In genomic region chr14:103216399-103216798, GRCh38 we compare ENCODE assay signal across 37 cellular contexts.
"Had no signal": no experiment of that assay in that cellular context is flagged by ENCODE, and none has a peak within 500 bp of the region (broad histone marks: within the 10 kb centered on the region; RNA-seq: fewer than 3 reads in every experiment).

No MANE protein-coding gene starts in this region.

- FAIRE-seq: bronchial epithelial cell, TTC549 had no signal

- H3K4me1 Mint-ChIP-seq: activated B cell treated with CpG ODN at 0.5 μM for 24 hours; activated CD4-positive, alpha-beta memory T cell treated with anti-CD3 and anti-CD28 coated beads, Interleukin-2, amount 10 ng/mL, durations not matched to agents 7 days and 5 days; activated CD4-positive, alpha-beta T cell treated with anti-CD3 and anti-CD28 coated beads for 36 hours; activated CD4-positive, alpha-beta T cell treated with anti-CD3 and anti-CD28 coated beads, Interleukin-2, amount 10 ng/mL, durations not matched to agents 7 days and 5 days; activated CD8-positive, alpha-beta memory T cell treated with anti-CD3 and anti-CD28 coated beads, Interleukin-2, amount 10 ng/mL, durations not matched to agents 7 days and 5 days; activated naive CD4-positive, alpha-beta T cell treated with anti-CD3 and anti-CD28 coated beads, Interleukin-2, amount 10 ng/mL, durations not matched to agents 7 days and 5 days; activated naive CD4-positive, alpha-beta T cell treated with anti-CD3 and anti-CD28 coated beads, Interleukin-2, amount 50 U/mL, for 24 hours; activated naive CD8-positive, alpha-beta T cell treated with anti-CD3 and anti-CD28 coated beads, Interleukin-2, amount 10 ng/mL, durations not matched to agents 7 days and 5 days; activated naive CD8-positive, alpha-beta T cell treated with anti-CD3 and anti-CD28 coated beads, Interleukin-2, amount 50 U/mL, for 24 hours; brain; central memory CD8-positive, alpha-beta T cell had no signal

- H3K4me1 ChIP-seq: ascending aorta had no signal

- DNase-seq: activated B cell treated with CpG ODN at 0.5 μM for 24 hours; activated CD4-positive, alpha-beta memory T cell treated with anti-CD3 and anti-CD28 coated beads, Interleukin-2, amount 10 ng/mL, durations not matched to agents 7 days and 5 days; activated CD4-positive, alpha-beta T cell treated with anti-CD3 and anti-CD28 coated beads for 36 hours; activated CD4-positive, alpha-beta T cell treated with anti-CD3 and anti-CD28 coated beads for 48 hours; activated CD4-positive, alpha-beta T cell treated with anti-CD3 and anti-CD28 coated beads, Interleukin-2, amount 10 ng/mL, durations not matched to agents 7 days and 5 days; activated CD4-positive, alpha-beta T cell treated with anti-CD3 and anti-CD28 coated beads, Interleukin-2, amount 50 U/mL, for 48 hours; activated CD4-positive, CD25-positive, alpha-beta regulatory T cell treated with anti-CD3 and anti-CD28 coated beads, Interleukin-2, amount 50 U/mL, for 72 hours; activated CD8-positive, alpha-beta memory T cell treated with anti-CD3 and anti-CD28 coated beads for 24 hours; activated CD8-positive, alpha-beta memory T cell treated with anti-CD3 and anti-CD28 coated beads, Interleukin-2, amount 10 ng/mL, durations not matched to agents 7 days and 5 days; activated CD8-positive, alpha-beta memory T cell treated with anti-CD3 and anti-CD28 coated beads, Interleukin-2, amount 50 U/mL, for 48 hours; activated CD8-positive, alpha-beta T cell treated with anti-CD3 and anti-CD28 coated beads, Interleukin-2, amount 10 ng/mL, durations not matched to agents 7 days and 5 days; activated effector memory CD4-positive, alpha-beta T cell treated with Interleukin-2 at 50 U/mL for 16 hours; activated gamma-delta T cell; activated naive CD4-positive, alpha-beta T cell treated with anti-CD3 and anti-CD28 coated beads, Interleukin-2, amount 10 ng/mL, durations not matched to agents 7 days and 5 days; activated naive CD4-positive, alpha-beta T cell treated with Interleukin-2 at 50 U/mL for 16 hours; activated naive CD8-positive, alpha-beta T cell treated with anti-CD3 and anti-CD28 coated beads, Interleukin-2, amount 10 ng/mL, durations not matched to agents 7 days and 5 days; activated naive CD8-positive, alpha-beta T cell treated with anti-CD3 and anti-CD28 coated beads, Interleukin-2, amount 50 U/mL, for 24 hours; activated T-cell treated with anti-CD3 and anti-CD28 coated beads, Interleukin-2, amount 50 U/mL, for 24 hours; activated T-cell treated with anti-CD3 and anti-CD28 coated beads, Interleukin-2, amount 50 U/mL, for 48 hours; amygdala; caudate nucleus; SW 1271; T-helper 1 cell; T-helper 2 cell; T-helper 9 cell had no signal

- H3K4me3 Mint-ChIP-seq: activated B cell treated with CpG ODN at 0.5 μM for 24 hours; activated CD4-positive, alpha-beta memory T cell treated with anti-CD3 and anti-CD28 coated beads, Interleukin-2, amount 10 ng/mL, durations not matched to agents 7 days and 5 days; activated CD4-positive, alpha-beta T cell treated with anti-CD3 and anti-CD28 coated beads for 36 hours; activated CD4-positive, alpha-beta T cell treated with anti-CD3 and anti-CD28 coated beads, Interleukin-2, amount 10 ng/mL, durations not matched to agents 7 days and 5 days; activated CD8-positive, alpha-beta memory T cell treated with anti-CD3 and anti-CD28 coated beads, Interleukin-2, amount 10 ng/mL, durations not matched to agents 7 days and 5 days; activated CD8-positive, alpha-beta T cell treated with anti-CD3 and anti-CD28 coated beads, Interleukin-2, amount 10 ng/mL, durations not matched to agents 7 days and 5 days; activated naive CD4-positive, alpha-beta T cell treated with anti-CD3 and anti-CD28 coated beads, Interleukin-2, amount 10 ng/mL, durations not matched to agents 7 days and 5 days; activated naive CD4-positive, alpha-beta T cell treated with anti-CD3 and anti-CD28 coated beads, Interleukin-2, amount 50 U/mL, for 24 hours; activated naive CD8-positive, alpha-beta T cell; activated naive CD8-positive, alpha-beta T cell treated with anti-CD3 and anti-CD28 coated beads, Interleukin-2, amount 10 ng/mL, durations not matched to agents 7 days and 5 days; activated naive CD8-positive, alpha-beta T cell treated with anti-CD3 and anti-CD28 coated beads, Interleukin-2, amount 50 U/mL, for 24 hours; activated T-cell treated with anti-CD3 and anti-CD28 coated beads, Interleukin-2, amount 50 U/mL, for 24 hours; brain; central memory CD8-positive, alpha-beta T cell; T-helper 1 cell treated with Interleukin-12 subunit alpha and Interleukin-12 subunit beta and Interleukin-4 antibody, amounts not matched to agents 30 μg/mL and 1 μg/mL, for 36 hours; T-helper 2 cell treated with Interferon-gamma antibody and Interleukin-4, amounts not matched to agents 5 μg/mL and 100 μg/mL, for 36 hours had no signal

- H3K27ac Mint-ChIP-seq: activated B cell treated with CpG ODN at 0.5 μM for 24 hours; activated CD4-positive, alpha-beta memory T cell treated with anti-CD3 and anti-CD28 coated beads, Interleukin-2, amount 10 ng/mL, durations not matched to agents 7 days and 5 days; activated CD4-positive, alpha-beta T cell treated with anti-CD3 and anti-CD28 coated beads for 36 hours; activated CD4-positive, alpha-beta T cell treated with anti-CD3 and anti-CD28 coated beads, Interleukin-2, amount 10 ng/mL, durations not matched to agents 7 days and 5 days; activated CD8-positive, alpha-beta memory T cell treated with anti-CD3 and anti-CD28 coated beads, Interleukin-2, amount 10 ng/mL, durations not matched to agents 7 days and 5 days; activated CD8-positive, alpha-beta T cell treated with anti-CD3 and anti-CD28 coated beads, Interleukin-2, amount 10 ng/mL, durations not matched to agents 7 days and 5 days; activated naive CD4-positive, alpha-beta T cell treated with anti-CD3 and anti-CD28 coated beads, Interleukin-2, amount 10 ng/mL, durations not matched to agents 7 days and 5 days; activated naive CD4-positive, alpha-beta T cell treated with anti-CD3 and anti-CD28 coated beads, Interleukin-2, amount 50 U/mL, for 24 hours; activated naive CD8-positive, alpha-beta T cell; activated naive CD8-positive, alpha-beta T cell treated with anti-CD3 and anti-CD28 coated beads, Interleukin-2, amount 10 ng/mL, durations not matched to agents 7 days and 5 days; activated naive CD8-positive, alpha-beta T cell treated with anti-CD3 and anti-CD28 coated beads, Interleukin-2, amount 50 U/mL, for 24 hours; activated T-cell treated with anti-CD3 and anti-CD28 coated beads, Interleukin-2, amount 50 U/mL, for 24 hours; activated T-helper 2 cell treated with anti-CD3 and anti-CD28 coated beads, Interferon-gamma antibody, Interleukin-2, Interleukin-4, amounts not matched to agents 10 μg/mL and 5 μg/mL and 100 μg/mL, durations not matched to agents 14 hours and 24 hours and 36 hours; brain; T-helper 1 cell treated with Interleukin-12 subunit alpha and Interleukin-12 subunit beta and Interleukin-4 antibody, amounts not matched to agents 30 μg/mL and 1 μg/mL, for 36 hours; T-helper 2 cell treated with Interferon-gamma antibody and Interleukin-4, amounts not matched to agents 5 μg/mL and 100 μg/mL, for 36 hours had no signal

- H3K36me3 Mint-ChIP-seq: activated CD8-positive, alpha-beta memory T cell treated with anti-CD3 and anti-CD28 coated beads, Interleukin-2, amount 10 ng/mL, durations not matched to agents 7 days and 5 days; activated naive CD4-positive, alpha-beta T cell treated with anti-CD3 and anti-CD28 coated beads, Interleukin-2, amount 10 ng/mL, durations not matched to agents 7 days and 5 days; activated naive CD4-positive, alpha-beta T cell treated with anti-CD3 and anti-CD28 coated beads, Interleukin-2, amount 50 U/mL, for 24 hours; activated naive CD8-positive, alpha-beta T cell treated with anti-CD3 and anti-CD28 coated beads, Interleukin-2, amount 10 ng/mL, durations not matched to agents 7 days and 5 days; brain had no signal

- H3K36me3 ChIP-seq: ascending aorta, cardiac muscle cell had no signal

- H3K4me3 ChIP-seq: ascending aorta, cardiac muscle cell had no signal

- H3K27ac ChIP-seq: ascending aorta, cardiac muscle cell, VCaP had no signal

- H3K9me3 ChIP-seq: ascending aorta had no signal

- H3K9me3 Mint-ChIP-seq: activated B cell treated with CpG ODN at 0.5 μM for 24 hours; activated CD4-positive, alpha-beta memory T cell treated with anti-CD3 and anti-CD28 coated beads, Interleukin-2, amount 10 ng/mL, durations not matched to agents 7 days and 5 days; activated CD4-positive, alpha-beta T cell treated with anti-CD3 and anti-CD28 coated beads, Interleukin-2, amount 10 ng/mL, durations not matched to agents 7 days and 5 days; activated naive CD4-positive, alpha-beta T cell treated with anti-CD3 and anti-CD28 coated beads, Interleukin-2, amount 10 ng/mL, durations not matched to agents 7 days and 5 days; activated naive CD4-positive, alpha-beta T cell treated with anti-CD3 and anti-CD28 coated beads, Interleukin-2, amount 50 U/mL, for 24 hours; activated naive CD8-positive, alpha-beta T cell treated with anti-CD3 and anti-CD28 coated beads, Interleukin-2, amount 10 ng/mL, durations not matched to agents 7 days and 5 days; activated naive CD8-positive, alpha-beta T cell treated with anti-CD3 and anti-CD28 coated beads, Interleukin-2, amount 50 U/mL, for 24 hours; activated T-cell treated with anti-CD3 and anti-CD28 coated beads, Interleukin-2, amount 50 U/mL, for 24 hours; activated T-helper 2 cell treated with anti-CD3 and anti-CD28 coated beads, Interferon-gamma antibody, Interleukin-2, Interleukin-4, amounts not matched to agents 10 μg/mL and 5 μg/mL and 100 μg/mL, durations not matched to agents 14 hours and 24 hours and 36 hours; central memory CD8-positive, alpha-beta T cell; T-helper 1 cell treated with Interleukin-12 subunit alpha and Interleukin-12 subunit beta and Interleukin-4 antibody, amounts not matched to agents 30 μg/mL and 1 μg/mL, for 36 hours; T-helper 2 cell treated with Interferon-gamma antibody and Interleukin-4, amounts not matched to agents 5 μg/mL and 100 μg/mL, for 36 hours had no signal

- ATAC-seq: activated CD4-positive, alpha-beta T cell treated with anti-CD3 and anti-CD28 coated beads for 36 hours; activated CD8-positive, alpha-beta memory T cell treated with anti-CD3 and anti-CD28 coated beads, Interleukin-2, amount 10 ng/mL, durations not matched to agents 7 days and 5 days; activated CD8-positive, alpha-beta T cell treated with anti-CD3 and anti-CD28 coated beads, Interleukin-2, amount 10 ng/mL, durations not matched to agents 7 days and 5 days; activated naive CD8-positive, alpha-beta T cell treated with anti-CD3 and anti-CD28 coated beads, Interleukin-2, amount 50 U/mL, for 24 hours had no signal
